In the genomic region with DNA sequence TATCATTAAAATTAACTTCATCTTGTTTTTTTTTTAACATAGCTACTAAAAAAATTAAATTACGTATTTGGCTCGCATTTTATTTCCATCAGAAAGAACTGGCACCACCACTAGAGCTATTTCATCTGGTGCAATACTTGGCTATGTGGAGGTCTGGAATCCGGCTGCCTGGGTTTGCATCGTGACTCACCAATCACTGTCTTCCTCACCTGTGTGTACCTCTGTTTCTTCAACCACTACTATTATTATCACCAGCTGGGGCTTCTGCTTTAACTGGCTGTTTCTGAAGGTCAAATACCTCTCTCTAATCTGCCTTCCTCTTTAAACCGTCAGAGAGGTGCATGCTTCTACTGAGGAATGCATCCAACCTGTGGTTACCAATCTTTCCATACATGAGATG, we compare ENCODE assay signal across 28 cellular contexts. TPM values are rescaled to one million over a fixed set of nuclear protein-coding genes. Genes with fewer than 3 reads are reported as not detected.
DNase-seq lines count a peak whose midpoint lies in the region; ATAC-seq and TF ChIP-seq lines count a peak whose summit lies in the region.
"Had no signal": no experiment of that assay in that cellular context is flagged by ENCODE, and none has a peak within 500 bp of the region (broad histone marks: within the 10 kb centered on the region; RNA-seq: fewer than 3 reads in every experiment).

No MANE protein-coding gene starts in this region.

- no peak overlapping the region for H3K4me3 Mint-ChIP-seq in activated naive CD8-positive, alpha-beta T cell treated with anti-CD3 and anti-CD28 coated beads for 36 hours
- H3K4me3 Mint-ChIP-seq: activated naive CD4-positive, alpha-beta T cell treated with anti-CD3 and anti-CD28 coated beads, Interleukin-2, amount 10 ng/mL, durations not matched to agents 7 days and 5 days; CD4-positive, alpha-beta T cell; central memory CD8-positive, alpha-beta T cell; dendritic cell treated with granulocyte-macrophage colony-stimulating factor and Interleukin-4, amounts not matched to agents 40 ng/mL and 50 ng/mL, for 4 days; nephron; stimulated activated effector memory CD8-positive, alpha-beta T cell treated with anti-CD3 and anti-CD28 coated beads, Interleukin-12 subunit alpha, Interleukin-12 subunit beta, amount 100 ng/mL, for 72 hours; WTC11 had no signal

- H3K9me3 Mint-ChIP-seq in activated naive CD8-positive, alpha-beta T cell treated with anti-CD3 and anti-CD28 coated beads for 36 hours, result no peaks in the 10 kb centered on the region
- H3K9me3 Mint-ChIP-seq: activated naive CD4-positive, alpha-beta T cell treated with anti-CD3 and anti-CD28 coated beads, Interleukin-2, amount 10 ng/mL, durations not matched to agents 7 days and 5 days; CD4-positive, alpha-beta T cell; central memory CD8-positive, alpha-beta T cell; dendritic cell treated with granulocyte-macrophage colony-stimulating factor and Interleukin-4, amounts not matched to agents 40 ng/mL and 50 ng/mL, for 4 days; nephron; stimulated activated effector memory CD8-positive, alpha-beta T cell treated with anti-CD3 and anti-CD28 coated beads, Interleukin-12 subunit alpha, Interleukin-12 subunit beta, amount 100 ng/mL, for 72 hours; WTC11 had no signal

- H3K36me3 Mint-ChIP-seq in activated naive CD8-positive, alpha-beta T cell treated with anti-CD3 and anti-CD28 coated beads for 36 hours, result peaks cover 23% of the 10 kb centered on the region

- TF ChIP-seq CTCF in lower lobe of right lung (IDR thresholded peaks at IDR 0.05) (no peak), right atrium auricular region (IDR thresholded peaks at IDR 0.05) (no peak), A673 (conservative IDR thresholded peaks at IDR 0.05; ENCODE audit: low read depth, low read length) (no peak)

- H3K27ac Mint-ChIP-seq in activated naive CD8-positive, alpha-beta T cell treated with anti-CD3 and anti-CD28 coated beads for 36 hours, result no peak overlapping the region
- H3K27ac Mint-ChIP-seq: activated naive CD4-positive, alpha-beta T cell treated with anti-CD3 and anti-CD28 coated beads, Interleukin-2, amount 10 ng/mL, durations not matched to agents 7 days and 5 days; CD4-positive, alpha-beta T cell; dendritic cell treated with granulocyte-macrophage colony-stimulating factor and Interleukin-4, amounts not matched to agents 40 ng/mL and 50 ng/mL, for 4 days; stimulated activated effector memory CD8-positive, alpha-beta T cell treated with anti-CD3 and anti-CD28 coated beads, Interleukin-12 subunit alpha, Interleukin-12 subunit beta, amount 100 ng/mL, for 72 hours had no signal

- H3K27ac ChIP-seq in SJSA1, result peak overlapping the region; percentile 19; the same call in 1 of the 2 replicates
- H3K27ac ChIP-seq in epithelial cell of prostate, result peak overlapping the region; percentile 68
- H3K27ac ChIP-seq in lower lobe of right lung, result peak overlapping the region; percentile 44
- no peak overlapping the region for H3K27ac ChIP-seq in right atrium auricular region
- H3K27ac ChIP-seq in A673 (ENCODE audit: low read depth, low read length, poor library complexity, severe bottlenecking), result no peak overlapping the region

- no peak for ATAC-seq in lower lobe of right lung
- ATAC-seq in GM18861 (IDR thresholded peaks at IDR 0.05; ENCODE audit: unreplicated experiment), result no peak
- ATAC-seq: sciatic nerve; stimulated activated effector memory CD8-positive, alpha-beta T cell treated with anti-CD3 and anti-CD28 coated beads, Interleukin-12 subunit alpha, Interleukin-12 subunit beta, amount 100 ng/mL, for 72 hours; WTC11 had no signal

- no peaks in the 10 kb centered on the region for H3K27me3 Mint-ChIP-seq in activated naive CD8-positive, alpha-beta T cell treated with anti-CD3 and anti-CD28 coated beads for 36 hours
- H3K27me3 Mint-ChIP-seq: activated naive CD4-positive, alpha-beta T cell treated with anti-CD3 and anti-CD28 coated beads, Interleukin-2, amount 10 ng/mL, durations not matched to agents 7 days and 5 days; CD4-positive, alpha-beta T cell; central memory CD8-positive, alpha-beta T cell; dendritic cell treated with granulocyte-macrophage colony-stimulating factor and Interleukin-4, amounts not matched to agents 40 ng/mL and 50 ng/mL, for 4 days had no signal

- CTCF ChIA-PET in A673 (lab: Charles Lee), result no interaction called here

- no peaks in the 10 kb centered on the region for H3K27me3 ChIP-seq in SJSA1 (replicated peaks)
- no peaks in the 10 kb centered on the region for H3K27me3 ChIP-seq in lower lobe of right lung (ENCODE audit: low read depth)
- no peaks in the 10 kb centered on the region for H3K27me3 ChIP-seq in right atrium auricular region
- no peaks in the 10 kb centered on the region for H3K27me3 ChIP-seq in A673 (replicated peaks; ENCODE audit: insufficient read depth, low read depth, low read length, poor library complexity)

- intact Hi-C loops in lower lobe of right lung (cut with DNase I) (no loop called here), A673 (cut with micrococcal nuclease; ENCODE audit: unreplicated experiment) (no loop called here)

- H3K36me3 ChIP-seq in SJSA1 (peaks cover 81% of the 10 kb centered on the region), lower lobe of right lung (peaks cover 59% of the 10 kb centered on the region), right atrium auricular region (peaks cover 36% of the 10 kb centered on the region), A673 (ENCODE audit: insufficient read depth, low read length, poor library complexity, severe bottlenecking) (no peaks in the 10 kb centered on the region)

- DNase-seq in SJSA1 (ENCODE audit: low read depth in 1 of 2, low spot score in 2 of 2), result no peak
- peak; percentile 41 for DNase-seq in epithelial cell of prostate (ENCODE audit: low read depth, low spot score)
- DNase-seq in lower lobe of right lung, result no peak
- DNase-seq in activated naive CD8-positive, alpha-beta T cell treated with anti-CD3 and anti-CD28 coated beads for 36 hours, result no peak
- DNase-seq in right atrium auricular region (ENCODE audit: low spot score), result no peak
- DNase-seq in A673 (ENCODE audit: low spot score), result no peak
- DNase-seq: activated naive CD4-positive, alpha-beta T cell treated with anti-CD3 and anti-CD28 coated beads, Interleukin-2, amount 10 ng/mL, durations not matched to agents 7 days and 5 days; amniotic stem cell; CD4-positive, alpha-beta T cell; glutamatergic neuron; islet precursor cell; Karpas-422; MV-4-11; NCI-H146; NCI-H526 treated with DMSO at 0.1 percent for 48 hours; stimulated activated CD4-positive, alpha-beta T cell treated with anti-CD3 and anti-CD28 coated beads, Interleukin-4, amount 100 ng/mL, for 24 hours had no signal

- no TSS peak for BruUV-seq in A673 (replicated peaks; lab: Mats Ljungman, UMichigan)

- H3K4me1 ChIP-seq in SJSA1 (replicated peaks), result peaks cover 38% of the 10 kb centered on the region
- H3K4me1 ChIP-seq in lower lobe of right lung, result peaks cover 47% of the 10 kb centered on the region
- peaks cover 0 to 4% of the 10 kb centered on the region in 2 donors for H3K4me1 ChIP-seq in right atrium auricular region
- no peaks in the 10 kb centered on the region for H3K4me1 ChIP-seq in A673 (ENCODE audit: insufficient read depth, low read length, poor library complexity, severe bottlenecking)

- no peaks in the 10 kb centered on the region for H3K9me3 ChIP-seq in SJSA1 (replicated peaks)
- H3K9me3 ChIP-seq in lower lobe of right lung, result no peaks in the 10 kb centered on the region
- H3K9me3 ChIP-seq in right atrium auricular region, result no peaks in the 10 kb centered on the region
- no peaks in the 10 kb centered on the region for H3K9me3 ChIP-seq in A673 (ENCODE audit: low read depth, low read length, poor library complexity, severe bottlenecking)

- H3K4me1 Mint-ChIP-seq in activated naive CD8-positive, alpha-beta T cell treated with anti-CD3 and anti-CD28 coated beads for 36 hours, result peaks cover 53% of the 10 kb centered on the region

- POLR2A ChIA-PET in A673 (lab: Charles Lee; ENCODE audit: low non-redundant PET), result no interaction called here

- H3K4me3 ChIP-seq in SJSA1, result no peak overlapping the region
- H3K4me3 ChIP-seq in lower lobe of right lung, result no peak overlapping the region
- no peak overlapping the region for H3K4me3 ChIP-seq in right atrium auricular region
- no peak overlapping the region for H3K4me3 ChIP-seq in A673 (ENCODE audit: low read depth, low read length, poor library complexity, severe bottlenecking)
- H3K4me3 ChIP-seq: lung had no signal

RNA-seq across cellular contexts. Expression of a gene that starts 6.5 kb away (rescaled TPM):
- total RNA-seq in SJSA1 (2014; rRNA removed; shearing (Covaris generic)), result 6.3 and 11.0 TPM in 2 replicates
- total RNA-seq in lower lobe of right lung (27.1 TPM), right atrium auricular region (1 to 10 TPM; 3.3 to 4.5 TPM), A673 (2021) (7.0 and 9.8 TPM in 2 replicates)
- total RNA-seq in activated naive CD8-positive, alpha-beta T cell treated with anti-CD3 and anti-CD28 coated beads for 36 hours, result 10 to 100 TPM; 12.3 to 14.0 TPM

RNA-seq across cellular contexts. Expression of a gene that starts 28.8 kb away (rescaled TPM):
- total RNA-seq in SJSA1 (2014; rRNA removed; shearing (Covaris generic)), result not detected in 2 replicates
- total RNA-seq in lower lobe of right lung (not detected), right atrium auricular region (not detected), A673 (2021) (not detected in 2 replicates)
- total RNA-seq in activated naive CD8-positive, alpha-beta T cell treated with anti-CD3 and anti-CD28 coated beads for 36 hours, result not detected
- total RNA-seq: CD4-positive, alpha-beta T cell; Daoy; lung; mucosa of gallbladder; osteocyte; sciatic nerve; urinary bladder; WTC11 had no signal

RNA-seq across cellular contexts. Expression of a gene that starts 34.4 kb away (rescaled TPM):
- total RNA-seq in SJSA1 (2014; rRNA removed; shearing (Covaris generic)), result 67.1 and 81.6 TPM in 2 replicates
- total RNA-seq in lower lobe of right lung (39.6 TPM), right atrium auricular region (10 to 100 TPM; 25.5 to 31.4 TPM), A673 (2021) (39.6 and 46.8 TPM in 2 replicates)
- 10 to 100 TPM; 51.7 to 54.4 TPM for total RNA-seq in activated naive CD8-positive, alpha-beta T cell treated with anti-CD3 and anti-CD28 coated beads for 36 hours

RNA-seq across cellular contexts. Expression of a gene that starts 57.0 kb away (rescaled TPM):
- total RNA-seq in SJSA1 (2014; rRNA removed; shearing (Covaris generic)), result 1.1 and 2.2 TPM in 2 replicates
- total RNA-seq in lower lobe of right lung (39.3 TPM), right atrium auricular region (10 to 100 TPM; 10.7 to 14.9 TPM), A673 (2021) (not detected in 2 replicates)
- total RNA-seq in activated naive CD8-positive, alpha-beta T cell treated with anti-CD3 and anti-CD28 coated beads for 36 hours, result 10 to 100 TPM; 12.7 to 12.8 TPM
- total RNA-seq: osteocyte, WTC11 had no signal

Comparison
In these comparisons a context has a peak if more than half of its experiments do, and no peak if none do; other contexts are left out.
1. H3K27ac ChIP-seq: peak in SJSA1 (single experiment), epithelial cell of prostate (single experiment) and lower lobe of right lung (single experiment); none in right atrium auricular region (0 of 2) and A673 (single experiment).